7 cellular contexts compared by ENCODE assay signal in genomic region chr17:61635913-61636432, GRCh38. TPM values are rescaled to one million over a fixed set of nuclear protein-coding genes. Genes with fewer than 3 reads are reported as not detected.
DNase-seq lines count a peak whose midpoint lies in the region; ATAC-seq and TF ChIP-seq lines count a peak whose summit lies in the region.

No MANE protein-coding gene starts in this region.

- intact Hi-C loops in lower lobe of right lung (cut with DNase I) (no loop called here), testis (cut with DNase I; ENCODE audit: low total_unique reads) (no loop called here)

- no peak overlapping the region for H3K27ac Mint-ChIP-seq in brain

- H3K9me3 Mint-ChIP-seq in brain, result peaks cover 16 to 31% (median 22%) of the 10 kb centered on the region in 5 experiments

- H3K27me3 ChIP-seq in lower lobe of right lung (ENCODE audit: low read depth) (no peaks in the 10 kb centered on the region), testis (no peaks in the 10 kb centered on the region)

- DNase-seq in GM10266 (ENCODE audit: extremely low spot score) (peak; percentile 30), NB4 (ENCODE audit: low read depth) (peak; percentile 69), lower lobe of right lung (no peak), testis (peak; percentile 60)

- H3K9me3 ChIP-seq in lower lobe of right lung (no peaks in the 10 kb centered on the region), testis (no peaks in the 10 kb centered on the region)

- H3K27ac ChIP-seq in lower lobe of right lung (no peak overlapping the region), testis (no peak overlapping the region)

- TF ChIP-seq POLR2A in NB4 (IDR thresholded peaks at IDR 0.05; ENCODE audit: extremely low read depth, insufficient read length), result no peak
- no peak for TF ChIP-seq POLR2A in testis (IDR thresholded peaks at IDR 0.05)

- peaks cover 7% of the 10 kb centered on the region for H3K27me3 Mint-ChIP-seq in brain

- ATAC-seq in SK-N-SH treated with all-trans-retinoic acid at 6 μM for 48 hours (peak; percentile 77), lower lobe of right lung (no peak), HG02870 (IDR thresholded peaks at IDR 0.05; ENCODE audit: unreplicated experiment) (no peak)

- H3K4me3 ChIP-seq in NB4 (ENCODE audit: low read depth, low read length), result no peak overlapping the region
- no peak overlapping the region for H3K4me3 ChIP-seq in lower lobe of right lung
- H3K4me3 ChIP-seq in testis, result no peak overlapping the region

- 24 to 35% methylated on average over 3 of the region's 3 CpGs for WGBS in testis, 2 donors

- TF ChIP-seq CTCF in GM10266 (IDR thresholded peaks at IDR 0.05; ENCODE audit: control insufficient read depth, insufficient read depth, low read depth, missing control alignments) (peak; percentile 80), NB4 (IDR thresholded peaks at IDR 0.05; ENCODE audit: low read depth, low read length) (peak; percentile 68), brain (conservative IDR thresholded peaks at IDR 0.05) (peak; percentile 63 to 64), lower lobe of right lung (IDR thresholded peaks at IDR 0.05) (peak; percentile 62), testis (IDR thresholded peaks at IDR 0.05) (peak in 2 of 3 experiments; percentile 17 to 34)

- H3K4me1 ChIP-seq in lower lobe of right lung, result no peaks in the 10 kb centered on the region
- no peaks in the 10 kb centered on the region for H3K4me1 ChIP-seq in testis

- H3K4me3 Mint-ChIP-seq in brain, result no peak overlapping the region

- no peaks in the 10 kb centered on the region for H3K4me1 Mint-ChIP-seq in brain

- H3K36me3 ChIP-seq in lower lobe of right lung (no peaks in the 10 kb centered on the region), testis (ENCODE audit: low read depth, missing control alignments) (no peaks in the 10 kb centered on the region)

- H3K36me3 Mint-ChIP-seq in brain, result no peaks in the 10 kb centered on the region

TF ChIP-seq in SK-N-SH treated with all-trans-retinoic acid at 6 μM for 48 hours, 23 proteins besides CTCF, POLR2A, EP300 and RAD21:
- TF ChIP-seq RARB (CRISPR knock-in tag; IDR thresholded peaks at IDR 0.05) (no peak), ZFP30 (CRISPR knock-in tag; IDR thresholded peaks at IDR 0.05) (no peak), ZFP3 (CRISPR knock-in tag; IDR thresholded peaks at IDR 0.05) (no peak), ISL1 (CRISPR knock-in tag; IDR thresholded peaks at IDR 0.05) (no peak), GLIS3 (CRISPR knock-in tag; IDR thresholded peaks at IDR 0.05) (no peak), PPARA (CRISPR knock-in tag; IDR thresholded peaks at IDR 0.05; ENCODE audit: borderline replicate concordance) (no peak), ZNF8 (CRISPR knock-in tag; IDR thresholded peaks at IDR 0.05) (no peak), ARNTL (CRISPR knock-in tag; IDR thresholded peaks at IDR 0.05; ENCODE audit: borderline replicate concordance, low read depth) (no peak), TOX (CRISPR knock-in tag; IDR thresholded peaks at IDR 0.05; ENCODE audit: borderline replicate concordance) (no peak), ZNF565 (CRISPR knock-in tag; conservative IDR thresholded peaks at IDR 0.05; ENCODE audit: low read depth) (no peak), POU6F1 (CRISPR knock-in tag; IDR thresholded peaks at IDR 0.05; ENCODE audit: borderline replicate concordance, low read depth) (no peak), ZNF70 (CRISPR knock-in tag; IDR thresholded peaks at IDR 0.05) (no peak), ESRRG (CRISPR knock-in tag; IDR thresholded peaks at IDR 0.05) (no peak), CSDC2 (CRISPR knock-in tag; IDR thresholded peaks at IDR 0.05) (no peak), CREB5 (CRISPR knock-in tag; IDR thresholded peaks at IDR 0.05; ENCODE audit: low read depth) (no peak), CSRNP3 (CRISPR knock-in tag; IDR thresholded peaks at IDR 0.05) (no peak), TSHZ2 (CRISPR knock-in tag; IDR thresholded peaks at IDR 0.05) (no peak), TCF4 (CRISPR knock-in tag; IDR thresholded peaks at IDR 0.05; ENCODE audit: borderline replicate concordance) (no peak), SNAI2 (CRISPR knock-in tag; IDR thresholded peaks at IDR 0.05) (no peak)

RNA-seq across cellular contexts. Expression of gene NACA2, which starts 45.0 kb away (rescaled TPM):
- polyA plus RNA-seq in brain (ENCODE audit: insufficient read depth, low read depth, low replicate concordance) (not detected), testis (ENCODE audit: insufficient read depth, low read depth, low replicate concordance) (129 TPM)
- total RNA-seq in lower lobe of right lung (not detected), testis (10 to 100 TPM; 13.9 to 31.1 TPM)

Comparison
In these comparisons a context has a peak if more than half of its experiments do, and no peak if none do; other contexts are left out.
1. CTCF ChIP-seq: peak in every context shown above with its lines; median percentile 80 in GM10266; 68 in NB4; 64 in brain; 62 in lower lobe of right lung; 26 in testis.
2. RNA of gene NACA2, which starts 45.0 kb away (total RNA-seq): 13.9 to 31.1 TPM in testis; not detected in lower lobe of right lung (single experiment); every median in the first group is over 10 times any median in the second.